ENCODE assay signal across 29 cellular contexts in the genomic region with DNA sequence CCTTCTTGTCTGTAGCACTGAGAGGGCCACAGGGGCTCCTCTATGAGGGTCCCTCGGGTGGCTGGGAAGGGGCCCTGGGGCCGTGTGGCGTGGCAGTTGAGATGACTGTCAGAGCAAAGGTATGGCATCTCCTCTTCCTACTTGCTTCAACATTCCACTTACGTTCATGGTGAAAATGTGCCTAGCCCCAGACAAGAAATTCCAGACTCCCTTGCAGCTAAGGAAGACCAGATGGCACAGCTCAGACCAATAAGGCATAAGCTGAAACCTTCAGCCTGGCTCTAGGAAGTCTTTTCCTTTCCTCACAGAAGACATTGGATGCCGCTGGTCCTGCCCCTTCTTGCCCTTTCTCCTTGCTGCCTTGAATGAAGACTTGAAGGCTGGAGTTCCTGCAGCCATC.
"Had no signal": no experiment of that assay in that cellular context is flagged by ENCODE, and none has a peak within 500 bp of the region (broad histone marks: within the 10 kb centered on the region; RNA-seq: fewer than 3 reads in every experiment).

No MANE protein-coding gene starts in this region.

- H3K4me3 ChIP-seq: esophagus squamous epithelium had no signal

- H3K4me1 ChIP-seq: esophagus squamous epithelium had no signal

- H3K27ac ChIP-seq: brain microvascular endothelial cell, esophagus squamous epithelium had no signal

- H3K27me3 ChIP-seq: brain microvascular endothelial cell, esophagus squamous epithelium had no signal

- H3K36me3 ChIP-seq: brain microvascular endothelial cell had no signal

- ATAC-seq: activated CD4-positive, alpha-beta T cell treated with anti-CD3 and anti-CD28 coated beads for 36 hours; activated T-cell treated with anti-CD3 and anti-CD28 coated beads, Interleukin-2, amount 50 U/mL, for 72 hours; effector memory CD8-positive, alpha-beta T cell; T-helper 17 cell had no signal

- DNase-seq: activated CD4-positive, alpha-beta memory T cell treated with anti-CD3 and anti-CD28 coated beads, Interleukin-2, amount 10 ng/mL, durations not matched to agents 7 days and 5 days; activated CD4-positive, alpha-beta T cell treated with anti-CD3 and anti-CD28 coated beads for 36 hours; activated CD4-positive, alpha-beta T cell treated with anti-CD3 and anti-CD28 coated beads, Interleukin-2, amount 10 ng/mL, durations not matched to agents 7 days and 5 days; activated CD4-positive, alpha-beta T cell treated with anti-CD3 and anti-CD28 coated beads, Interleukin-2, amount 50 U/mL, for 4 hours; activated CD4-positive, CD25-positive, alpha-beta regulatory T cell; activated CD4-positive, CD25-positive, alpha-beta regulatory T cell treated with anti-CD3 and anti-CD28 coated beads, Interleukin-2, amount 50 U/mL, for 72 hours; activated CD8-positive, alpha-beta memory T cell treated with anti-CD3 and anti-CD28 coated beads, Interleukin-2, amount 50 U/mL, for 48 hours; activated effector memory CD4-positive, alpha-beta T cell treated with Interleukin-2 at 50 U/mL for 16 hours; activated gamma-delta T cell treated with Interleukin-2 at 50 U/mL for 16 hours; activated naive CD4-positive, alpha-beta T cell treated with anti-CD3 and anti-CD28 coated beads, Interleukin-2, amount 50 U/mL, for 16 hours; activated naive CD4-positive, alpha-beta T cell treated with Interleukin-2 at 50 U/mL for 16 hours; activated T-cell treated with anti-CD3 and anti-CD28 coated beads for 4 hours; activated T-cell treated with anti-CD3 and anti-CD28 coated beads, Interleukin-2, amount 50 U/mL, for 24 hours; activated T-cell treated with anti-CD3 and anti-CD28 coated beads, Interleukin-2, amount 50 U/mL, for 72 hours; amniotic stem cell; anterior cingulate cortex; brain microvascular endothelial cell; caudate nucleus; cortex of kidney; dermis blood vessel endothelial cell; effector CD4-positive, alpha-beta T cell; effector memory CD8-positive, alpha-beta T cell; erythroblast; esophagus squamous epithelium; foreskin melanocyte; head of caudate nucleus; T-helper 1 cell; T-helper 17 cell; T1000 had no signal
